Comparison of ENCODE assay signal across 19 cellular contexts in the genomic region with DNA sequence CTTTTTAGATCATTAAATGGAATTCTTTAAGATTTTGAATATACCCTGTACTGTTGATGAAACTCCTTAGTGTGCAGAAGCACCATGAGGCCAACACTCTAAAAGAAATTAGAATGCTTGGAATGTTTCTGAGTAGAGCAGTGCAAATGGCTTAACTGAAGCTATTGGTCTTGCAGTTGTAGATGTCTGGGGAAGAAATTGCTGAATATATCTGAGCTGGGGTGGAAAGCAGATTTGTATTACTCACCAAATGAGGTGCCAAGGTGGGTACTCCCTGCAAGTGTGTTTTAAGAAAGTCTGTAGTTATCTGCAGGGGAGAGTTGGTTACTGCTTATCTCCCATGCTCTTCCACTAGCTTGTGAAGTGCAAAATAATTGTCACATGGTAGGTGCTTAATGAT.
DNase-seq lines count a peak whose midpoint lies in the region; ATAC-seq and TF ChIP-seq lines count a peak whose summit lies in the region.
"Had no signal": no experiment of that assay in that cellular context is flagged by ENCODE, and none has a peak within 500 bp of the region (broad histone marks: within the 10 kb centered on the region; RNA-seq: fewer than 3 reads in every experiment).

No MANE protein-coding gene starts in this region.

- H3K27me3 ChIP-seq in Panc1 (ENCODE audit: control insufficient read depth, insufficient read depth, low read length) (no peaks in the 10 kb centered on the region), hepatocyte (no peaks in the 10 kb centered on the region)
- H3K27me3 ChIP-seq: BLaER1 treated with 17β-estradiol and CSF1 and Interleukin-3, amounts not matched to agents 10 nM and 100 nM had no signal

- H3K4me1 ChIP-seq in Panc1 (ENCODE audit: control insufficient read depth, insufficient read depth, low read length) (peaks cover 4% of the 10 kb centered on the region; the same call in 1 of the 2 replicates), hepatocyte (ENCODE audit: insufficient read depth) (peaks cover 6% of the 10 kb centered on the region)
- H3K4me1 ChIP-seq: BLaER1 treated with 17β-estradiol and CSF1 and Interleukin-3, amounts not matched to agents 10 nM and 100 nM; Caco-2 had no signal

- no peaks in the 10 kb centered on the region for H3K9me2 ChIP-seq in hepatocyte (replicated peaks; ENCODE audit: insufficient read depth)

- peaks cover 4% of the 10 kb centered on the region for H3K9me3 Mint-ChIP-seq in T-helper 2 cell treated with Interferon-gamma antibody and Interleukin-4, amounts not matched to agents 5 μg/mL and 100 μg/mL, for 36 hours
- H3K9me3 Mint-ChIP-seq: HFFc6 had no signal

- no peaks in the 10 kb centered on the region for H3K4me1 Mint-ChIP-seq in T-helper 2 cell treated with Interferon-gamma antibody and Interleukin-4, amounts not matched to agents 5 μg/mL and 100 μg/mL, for 36 hours (ENCODE audit: low read depth)
- H3K4me1 Mint-ChIP-seq: B cell; CD4-positive, CD25-positive, alpha-beta regulatory T cell; CD8-positive, alpha-beta memory T cell had no signal

- H2AFZ ChIP-seq in hepatocyte: no peak overlapping the region

- CTCF ChIA-PET in Panc1 (lab: Charles Lee): interaction anchor here (0.6 kb wide), 2 partner anchors 59 to 1331 kb away, joined by 4 to 5 read pairs; no protein-coding TSS in a partner anchor

- in situ Hi-C loops in Panc1 (cut with HindIII; ENCODE audit: low pct_unique_long_range_greater_than_20kb, low sequenced_read_pairs): no loop called here

- no peaks in the 10 kb centered on the region for H4K20me1 ChIP-seq in hepatocyte (ENCODE audit: insufficient read depth, poor library complexity, severe bottlenecking)
- H4K20me1 ChIP-seq: BLaER1 treated with 17β-estradiol and CSF1 and Interleukin-3, amounts not matched to agents 10 nM and 100 nM had no signal

- H3K4me2 ChIP-seq in hepatocyte: no peak overlapping the region
- H3K4me2 ChIP-seq: A549; BLaER1 treated with 17β-estradiol and CSF1 and Interleukin-3, amounts not matched to agents 10 nM and 100 nM had no signal

- POLR2A ChIA-PET in Panc1 (lab: Charles Lee): interaction anchor here (0.6 kb wide), 1 partner anchor 13 kb away, joined by 4 read pairs; no protein-coding TSS in a partner anchor

- peaks cover 27% of the 10 kb centered on the region for H3K27me3 Mint-ChIP-seq in T-helper 2 cell treated with Interferon-gamma antibody and Interleukin-4, amounts not matched to agents 5 μg/mL and 100 μg/mL, for 36 hours (ENCODE audit: low read depth)
- H3K27me3 Mint-ChIP-seq: B cell had no signal

- H3K27ac ChIP-seq in 22Rv1: peak overlapping the region; percentile 47
- peak overlapping the region; percentile 61; the same call in 1 of the 2 replicates for H3K27ac ChIP-seq in C4-2B
- H3K27ac ChIP-seq in Panc1 (ENCODE audit: low read length): 0 out of 2 replicates have a peak overlapping the region, but pooled peaks have one; percentile 15
- H3K27ac ChIP-seq in hepatocyte: peak overlapping the region; percentile 32
- H3K27ac ChIP-seq: A549; BLaER1 treated with 17β-estradiol and CSF1 and Interleukin-3, amounts not matched to agents 10 nM and 100 nM had no signal

- H3K36me3 ChIP-seq in Panc1 (ENCODE audit: control insufficient read depth, insufficient read depth, low read length) (peaks cover 42% of the 10 kb centered on the region), hepatocyte (replicated peaks; ENCODE audit: insufficient read depth, low read depth) (no peaks in the 10 kb centered on the region)
- H3K36me3 ChIP-seq: BLaER1 treated with 17β-estradiol and CSF1 and Interleukin-3, amounts not matched to agents 10 nM and 100 nM had no signal

- TF ChIP-seq CTCF in 22Rv1 (IDR thresholded peaks at IDR 0.05) (no peak), C4-2B (conservative IDR thresholded peaks at IDR 0.05) (no peak), Panc1 (IDR thresholded peaks at IDR 0.05) (no peak), hepatocyte (IDR thresholded peaks at IDR 0.05; ENCODE audit: poor library complexity) (no peak)

- no peaks in the 10 kb centered on the region for H3K79me2 ChIP-seq in hepatocyte

- intact Hi-C loops in Panc1 (cut with micrococcal nuclease; ENCODE audit: unreplicated experiment): no loop called here

- peak; percentile 63; the same call in 1 of the 2 replicates for ATAC-seq in Panc1
- ATAC-seq: A549, HCT116, K562 had no signal

- H3K36me3 Mint-ChIP-seq in T-helper 2 cell treated with Interferon-gamma antibody and Interleukin-4, amounts not matched to agents 5 μg/mL and 100 μg/mL, for 36 hours (ENCODE audit: low read depth): no peaks in the 10 kb centered on the region
- H3K36me3 Mint-ChIP-seq: CD4-positive, CD25-positive, alpha-beta regulatory T cell; CD8-positive, alpha-beta memory T cell had no signal

- H3K27ac Mint-ChIP-seq in T-helper 2 cell treated with Interferon-gamma antibody and Interleukin-4, amounts not matched to agents 5 μg/mL and 100 μg/mL, for 36 hours: no peak overlapping the region
- H3K27ac Mint-ChIP-seq: B cell; CD4-positive, CD25-positive, alpha-beta regulatory T cell; CD8-positive, alpha-beta memory T cell; HFFc6 had no signal

- no peaks in the 10 kb centered on the region for H3K9me3 ChIP-seq in Panc1 (ENCODE audit: control insufficient read depth, insufficient read depth, low read depth, low read length)
- no peaks in the 10 kb centered on the region for H3K9me3 ChIP-seq in hepatocyte (ENCODE audit: low read depth)
- H3K9me3 ChIP-seq: A549, Caco-2 had no signal

- BruUV-seq in Panc1 (replicated peaks; lab: Mats Ljungman, UMichigan): no TSS peak

- DNase-seq in Panc1 (ENCODE audit: low read depth, low spot score): no peak
- DNase-seq in hepatocyte (ENCODE audit: low spot score): no peak
- no peak for DNase-seq in AG08396 (ENCODE audit: low spot score)
- no peak for DNase-seq in T-helper 2 cell treated with Interferon-gamma antibody and Interleukin-4, amounts not matched to agents 5 μg/mL and 100 μg/mL, for 36 hours (ENCODE audit: low spot score)
- no peak for DNase-seq in A172 (ENCODE audit: low spot score)
- DNase-seq: Caco-2; CD4-positive, CD25-positive, alpha-beta regulatory T cell; CD8-positive, alpha-beta memory T cell; GDM1; GOT3; H7; HFFc6 had no signal

- no peak overlapping the region for H3K4me3 Mint-ChIP-seq in T-helper 2 cell treated with Interferon-gamma antibody and Interleukin-4, amounts not matched to agents 5 μg/mL and 100 μg/mL, for 36 hours
- H3K4me3 Mint-ChIP-seq: B cell; CD4-positive, CD25-positive, alpha-beta regulatory T cell; CD8-positive, alpha-beta memory T cell; HFFc6 had no signal

- no peak overlapping the region for H3K4me3 ChIP-seq in Panc1 (ENCODE audit: low read depth in 2 of 2, low read length in 2 of 2)
- no peak overlapping the region for H3K4me3 ChIP-seq in hepatocyte
- H3K4me3 ChIP-seq: A549; BLaER1 treated with 17β-estradiol and CSF1 and Interleukin-3, amounts not matched to agents 10 nM and 100 nM; K562 had no signal
